10 cellular contexts compared by ENCODE assay signal in the genomic region with DNA sequence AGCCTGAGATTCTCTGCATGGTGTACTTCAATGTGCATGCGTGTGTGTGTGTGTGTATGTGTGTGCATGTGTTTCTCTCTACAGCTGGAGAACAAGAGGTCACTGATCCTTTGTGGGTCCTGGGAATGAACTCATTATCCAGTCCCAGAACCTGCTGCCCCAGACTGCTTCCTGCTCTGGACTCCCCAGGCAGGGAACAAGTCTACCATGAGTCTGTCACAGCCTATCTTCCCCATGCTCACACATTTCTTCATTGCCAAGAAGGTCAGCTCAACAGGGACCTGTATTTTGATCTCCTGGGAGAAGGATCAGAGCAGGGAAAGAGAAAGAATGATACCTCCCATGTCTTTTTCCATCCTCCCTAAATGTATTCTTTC. TPM values are rescaled to one million over a fixed set of nuclear protein-coding genes. Genes with fewer than 3 reads are reported as not detected.
A peak's percentile ranks its signal among the peaks of the same experiment; 100 is the strongest.
DNase-seq lines count a peak whose midpoint lies in the region; ATAC-seq and TF ChIP-seq lines count a peak whose summit lies in the region.
"Had no signal": no experiment of that assay in that cellular context is flagged by ENCODE, and none has a peak within 500 bp of the region (broad histone marks: within the 10 kb centered on the region; RNA-seq: fewer than 3 reads in every experiment).

No MANE protein-coding gene starts in this region.

- POLR2A ChIA-PET in activated CD4-positive, alpha-beta memory T cell treated with anti-CD3 and anti-CD28 coated beads, Interleukin-2, amount 10 ng/mL, durations not matched to agents 7 days and 5 days (lab: Charles Lee), result interaction anchor here (0.7 to 3.3 kb wide), 18 partner anchors 9 to 264 kb away, joined by 3 to 27 read pairs (median 5); partner anchors contain the start of genes CDK4, DDIT3, METTL1 and OS9

- ATAC-seq in HG02973 (IDR thresholded peaks at IDR 0.05; ENCODE audit: unreplicated experiment), result no peak

- H3K9me3 ChIP-seq in mucosa of rectum (ENCODE audit: control insufficient read depth in 2 of 2, low read length in 2 of 2) (no peaks in the 10 kb centered on the region), SJCRH30 (replicated peaks) (no peaks in the 10 kb centered on the region)

- intact Hi-C loops in CD14-positive monocyte (cut with micrococcal nuclease), result loop anchor here in 1 of 2 donors (5.0 to 10.0 kb wide), 2 partner anchors 49 to 193 kb away; partner anchors contain the start of gene OS9

- peak overlapping the region; percentile 60 for H3K4me3 ChIP-seq in GM08714 (ENCODE audit: low read length)
- peak overlapping the region; percentile 44 to 80 for H3K4me3 ChIP-seq in mucosa of rectum (ENCODE audit: low read length in 2 of 2)
- no peak overlapping the region for H3K4me3 ChIP-seq in SJCRH30

- peak overlapping the region; percentile 78 to 96 (median 88) for H3K27ac Mint-ChIP-seq in CD14-positive monocyte
- H3K27ac Mint-ChIP-seq in activated CD4-positive, alpha-beta memory T cell treated with anti-CD3 and anti-CD28 coated beads, Interleukin-2, amount 10 ng/mL, durations not matched to agents 7 days and 5 days, result peak overlapping the region; percentile 89
- H3K27ac Mint-ChIP-seq in HFFc6, result no peak overlapping the region

- H3K9me3 Mint-ChIP-seq in CD14-positive monocyte (no peaks in the 10 kb centered on the region), HFFc6 (peaks cover 3% of the 10 kb centered on the region; the same call in 1 of the 2 replicates)
- no peaks in the 10 kb centered on the region for H3K9me3 Mint-ChIP-seq in activated CD4-positive, alpha-beta memory T cell treated with anti-CD3 and anti-CD28 coated beads, Interleukin-2, amount 10 ng/mL, durations not matched to agents 7 days and 5 days

- TF ChIP-seq CTCF in CD14-positive monocyte (IDR thresholded peaks at IDR 0.05) (no peak), HFFc6 (IDR thresholded peaks at IDR 0.05) (no peak)

- H3K36me3 Mint-ChIP-seq in CD14-positive monocyte, result peaks cover 8 to 13% of the 10 kb centered on the region in 2 donors
- H3K36me3 Mint-ChIP-seq in activated CD4-positive, alpha-beta memory T cell treated with anti-CD3 and anti-CD28 coated beads, Interleukin-2, amount 10 ng/mL, durations not matched to agents 7 days and 5 days (ENCODE audit: low read depth), result peaks cover 33% of the 10 kb centered on the region
- H3K36me3 Mint-ChIP-seq in HFFc6 (ENCODE audit: low read depth), result peaks cover 10% of the 10 kb centered on the region

- DNase-seq in CD14-positive monocyte (ENCODE audit: low spot score) (no peak), SJCRH30 (no peak), 8988T (no peak), HFFc6 (no peak)
- DNase-seq in activated CD4-positive, alpha-beta memory T cell treated with anti-CD3 and anti-CD28 coated beads, Interleukin-2, amount 10 ng/mL, durations not matched to agents 7 days and 5 days, result no peak
- DNase-seq: NCI-H2171 had no signal

- H3K9ac ChIP-seq in mucosa of rectum (ENCODE audit: low read depth in 1 of 2, low read length in 2 of 2), result peak overlapping the region; percentile 5 to 27

- H3K4me1 ChIP-seq in mucosa of rectum (ENCODE audit: control insufficient read depth in 2 of 2, insufficient read depth in 2 of 2, low read length in 2 of 2) (peaks cover 16 to 17% of the 10 kb centered on the region in 2 donors), SJCRH30 (peaks cover 34% of the 10 kb centered on the region)

- H3K4me3 Mint-ChIP-seq in CD14-positive monocyte (peak overlapping the region; percentile 83 to 93), HFFc6 (no peak overlapping the region)
- peak overlapping the region; percentile 83 for H3K4me3 Mint-ChIP-seq in activated CD4-positive, alpha-beta memory T cell treated with anti-CD3 and anti-CD28 coated beads, Interleukin-2, amount 10 ng/mL, durations not matched to agents 7 days and 5 days

- peaks cover 14 to 36% of the 10 kb centered on the region in 2 donors for H3K27me3 ChIP-seq in mucosa of rectum (ENCODE audit: control insufficient read depth in 2 of 2, insufficient read depth in 2 of 2, low read length in 2 of 2)
- peaks cover 61% of the 10 kb centered on the region for H3K27me3 ChIP-seq in SJCRH30

- CTCF ChIA-PET in activated CD4-positive, alpha-beta memory T cell treated with anti-CD3 and anti-CD28 coated beads, Interleukin-2, amount 10 ng/mL, durations not matched to agents 7 days and 5 days (lab: Charles Lee), result interaction anchor here (0.8 to 2.5 kb wide), 18 partner anchors 9 to 283 kb away, joined by 3 to 16 read pairs (median 4); partner anchors contain the start of genes CDK4, EEF1AKMT3, GLI1 and METTL1

- peak overlapping the region in 1 of 2 donors; percentile 45 for H3K27ac ChIP-seq in mucosa of rectum (ENCODE audit: low read depth in 2 of 2, low read length in 2 of 2)
- no peak overlapping the region for H3K27ac ChIP-seq in SJCRH30
- H3K27ac ChIP-seq: RWPE1 had no signal

- H3K27me3 Mint-ChIP-seq in CD14-positive monocyte (ENCODE audit: low read depth in 3 of 3), result peaks cover 0 to 1% (median 0%) of the 10 kb centered on the region in 3 donors
- H3K27me3 Mint-ChIP-seq in activated CD4-positive, alpha-beta memory T cell treated with anti-CD3 and anti-CD28 coated beads, Interleukin-2, amount 10 ng/mL, durations not matched to agents 7 days and 5 days, result no peaks in the 10 kb centered on the region
- H3K27me3 Mint-ChIP-seq in HFFc6 (ENCODE audit: insufficient read depth), result peaks cover 32% of the 10 kb centered on the region

- H3K36me3 ChIP-seq in mucosa of rectum (ENCODE audit: control insufficient read depth in 2 of 2, insufficient read depth in 2 of 2, low read length in 2 of 2) (no peaks in the 10 kb centered on the region), SJCRH30 (peaks cover 9% of the 10 kb centered on the region)

- peaks cover 53% of the 10 kb centered on the region for H3K4me1 Mint-ChIP-seq in CD14-positive monocyte
- H3K4me1 Mint-ChIP-seq in activated CD4-positive, alpha-beta memory T cell treated with anti-CD3 and anti-CD28 coated beads, Interleukin-2, amount 10 ng/mL, durations not matched to agents 7 days and 5 days, result peaks cover 62% of the 10 kb centered on the region
- peaks cover 30% of the 10 kb centered on the region for H3K4me1 Mint-ChIP-seq in HFFc6 (ENCODE audit: low read depth)

RNA-seq across cellular contexts. Expression of gene AGAP2, which starts 2.9 kb away (rescaled TPM):
- under 1 TPM; 0.20 to 0.65 TPM for polyA plus RNA-seq in CD14-positive monocyte
- total RNA-seq in activated CD4-positive, alpha-beta memory T cell treated with anti-CD3 and anti-CD28 coated beads, Interleukin-2, amount 10 ng/mL, durations not matched to agents 7 days and 5 days, result 10 to 100 TPM; 84.5 to 85.1 TPM
- 38.6 and 39.7 TPM in 2 replicates for total RNA-seq in SJCRH30 (2014; rRNA removed; shearing (Covaris generic))
- under 1 TPM; 0.14 to 0.18 (median 0.14) TPM for total RNA-seq in HFFc6 (2021; fragmentation: NEBNext Ultra II Directional; extraction: Animal tissue kit (Norgen Biotek cat#: 25700))

RNA-seq across cellular contexts. Expression of gene TSPAN31, which starts 3.4 kb away (rescaled TPM):
- 10 to 100 TPM; 43.0 to 48.1 TPM for polyA plus RNA-seq in CD14-positive monocyte
- total RNA-seq in activated CD4-positive, alpha-beta memory T cell treated with anti-CD3 and anti-CD28 coated beads, Interleukin-2, amount 10 ng/mL, durations not matched to agents 7 days and 5 days, result 10 to 100 TPM; 21.8 to 23.0 TPM
- total RNA-seq in SJCRH30 (2014; rRNA removed; shearing (Covaris generic)), result 292 and 318 TPM in 2 replicates
- 10 to 100 TPM; 20.3 to 32.3 (median 24.3) TPM for total RNA-seq in HFFc6 (2021; fragmentation: NEBNext Ultra II Directional; extraction: Animal tissue kit (Norgen Biotek cat#: 25700))

RNA-seq across cellular contexts. Expression of gene CDK4, which starts 10.7 kb away (rescaled TPM):
- polyA plus RNA-seq in CD14-positive monocyte, result 10 to 100 TPM; 27.4 to 38.4 TPM
- 10 to 100 TPM; 87.7 to 88.6 TPM for total RNA-seq in activated CD4-positive, alpha-beta memory T cell treated with anti-CD3 and anti-CD28 coated beads, Interleukin-2, amount 10 ng/mL, durations not matched to agents 7 days and 5 days
- 5,376 and 5,685 TPM in 2 replicates for total RNA-seq in SJCRH30 (2014; rRNA removed; shearing (Covaris generic))
- 100 to 1,000 TPM; 112 to 140 (median 116) TPM for total RNA-seq in HFFc6 (2021; fragmentation: NEBNext Ultra II Directional; extraction: Animal tissue kit (Norgen Biotek cat#: 25700))

RNA-seq across cellular contexts. Expression of gene MARCHF9, which starts 13.5 kb away (rescaled TPM):
- under 1 TPM; 0.14 to 0.23 TPM for polyA plus RNA-seq in CD14-positive monocyte
- total RNA-seq in activated CD4-positive, alpha-beta memory T cell treated with anti-CD3 and anti-CD28 coated beads, Interleukin-2, amount 10 ng/mL, durations not matched to agents 7 days and 5 days, result 10 to 100 TPM; 29.2 to 31.4 TPM
- total RNA-seq in SJCRH30 (2014; rRNA removed; shearing (Covaris generic)), result 136 and 147 TPM in 2 replicates
- 1 to 10 TPM in 4 of 6 experiments, under 1 TPM in 2; 0.94 to 3.2 (median 1.2) TPM for total RNA-seq in HFFc6 (2021; fragmentation: NEBNext Ultra II Directional; extraction: Animal tissue kit (Norgen Biotek cat#: 25700))

RNA-seq across cellular contexts. Expression of gene CYP27B1, which starts 25.5 kb away (rescaled TPM):
- not detected for polyA plus RNA-seq in CD14-positive monocyte
- 1 to 10 TPM; 3.3 to 4.3 TPM for total RNA-seq in activated CD4-positive, alpha-beta memory T cell treated with anti-CD3 and anti-CD28 coated beads, Interleukin-2, amount 10 ng/mL, durations not matched to agents 7 days and 5 days
- total RNA-seq in SJCRH30 (2014; rRNA removed; shearing (Covaris generic)), result 72.6 and 97.4 TPM in 2 replicates
- total RNA-seq in HFFc6 (2021; fragmentation: NEBNext Ultra II Directional; extraction: Animal tissue kit (Norgen Biotek cat#: 25700)), result 1 to 10 TPM in 3 of 6 experiments, under 1 TPM in 3; 0.57 to 1.8 (median 0.96) TPM

Comparison
In these comparisons a context has a peak if more than half of its experiments do, and no peak if none do; other contexts are left out.
1. RNA of gene AGAP2, which starts 2.9 kb away (total RNA-seq): 84.5 to 85.1 TPM in activated CD4-positive, alpha-beta memory T cell treated with anti-CD3 and anti-CD28 coated beads, Interleukin-2, amount 10 ng/mL, durations not matched to agents 7 days and 5 days and 38.6 to 39.7 TPM in SJCRH30; 0.14 to 0.18 TPM in HFFc6; every median in the first group is over 10 times any median in the second.
2. RNA of gene CDK4, which starts 10.7 kb away (total RNA-seq): 5,376 to 5,685 TPM in SJCRH30; 112 to 140 TPM in HFFc6 and 87.7 to 88.6 TPM in activated CD4-positive, alpha-beta memory T cell treated with anti-CD3 and anti-CD28 coated beads, Interleukin-2, amount 10 ng/mL, durations not matched to agents 7 days and 5 days; every median in the first group is over 10 times any median in the second.